Comparison of ENCODE assay signal across 1 cellular context in the genomic region with DNA sequence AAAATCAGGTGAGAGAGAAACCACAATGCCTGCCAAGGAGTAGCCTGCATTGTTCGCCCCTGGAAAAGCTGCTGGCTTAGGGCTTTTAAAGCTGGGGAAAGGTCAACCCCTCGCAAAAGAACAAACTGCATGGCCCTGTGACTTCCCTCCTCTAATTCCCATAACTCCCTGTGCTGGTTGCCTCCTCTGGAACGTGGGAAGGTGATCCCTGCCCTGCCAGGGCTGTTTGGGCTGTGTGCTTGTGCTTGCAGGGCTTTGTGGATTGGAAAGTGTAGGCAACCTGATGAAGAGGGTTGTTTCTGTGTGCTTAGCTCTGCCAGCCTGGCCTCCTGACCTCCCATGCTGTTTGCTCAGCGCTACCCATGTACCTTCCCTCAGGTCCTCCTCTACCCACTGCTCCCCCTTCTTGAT.
TF ChIP-seq lines count a peak whose summit lies in the region.

No MANE protein-coding gene starts in this region.

TF ChIP-seq in IMR-90, 13 proteins besides CTCF, POLR2A, EP300 and RAD21 (continued from another document):
- no peak for TF ChIP-seq RFX5 (IDR thresholded peaks at IDR 0.05; ENCODE audit: low read depth, low read length)
- no peak for TF ChIP-seq RCOR1 (IDR thresholded peaks at IDR 0.05; ENCODE audit: insufficient replicate concordance, low read length)
- TF ChIP-seq BHLHE40 (IDR thresholded peaks at IDR 0.05; ENCODE audit: low read depth, low read length) = no peak
- TF ChIP-seq NFE2L2 (IDR thresholded peaks at IDR 0.05; ENCODE audit: low read depth, low read length) = no peak
- TF ChIP-seq CHD1 (IDR thresholded peaks at IDR 0.05; ENCODE audit: low read depth, low read length) = no peak
- no peak for TF ChIP-seq USF2 (IDR thresholded peaks at IDR 0.05; ENCODE audit: low read depth, low read length)
- no peak for TF ChIP-seq MXI1 (IDR thresholded peaks at IDR 0.05; ENCODE audit: borderline replicate concordance, low read depth, low read length)
- no peak for TF ChIP-seq CEBPB (IDR thresholded peaks at IDR 0.05; ENCODE audit: low read depth, low read length)
- no peak for TF ChIP-seq MAZ (IDR thresholded peaks at IDR 0.05; ENCODE audit: borderline replicate concordance, low read depth, low read length)
- TF ChIP-seq MAFK (IDR thresholded peaks at IDR 0.05; ENCODE audit: low read depth, low read length) = no peak
- no peak for TF ChIP-seq SMC3 (IDR thresholded peaks at IDR 0.05; ENCODE audit: low read depth, low read length)
- no peak for TF ChIP-seq FOS (IDR thresholded peaks at IDR 0.05; ENCODE audit: low read depth, low read length)
